ENCODE assay signal across 8 cellular contexts in the genomic region with DNA sequence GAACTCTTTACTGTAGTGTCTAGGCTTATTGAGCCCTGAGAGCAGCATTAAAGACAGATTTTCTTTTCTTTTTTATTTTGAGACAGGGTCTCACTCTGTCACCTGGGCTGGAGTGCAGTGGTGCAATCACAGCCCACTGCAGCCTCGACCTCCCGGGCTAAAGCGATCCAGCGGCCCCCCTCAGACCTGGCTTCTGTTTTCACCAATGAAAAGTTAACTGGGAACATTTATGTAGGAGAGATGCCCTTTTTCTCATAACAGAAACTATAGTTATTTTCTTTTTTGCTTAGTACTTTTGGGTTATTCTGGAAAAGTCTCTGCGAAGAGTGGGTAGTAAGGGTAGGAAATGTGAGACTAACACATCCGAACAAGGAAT. TPM values are rescaled to one million over a fixed set of nuclear protein-coding genes. Genes with fewer than 3 reads are reported as not detected.
DNase-seq lines count a peak whose midpoint lies in the region; ATAC-seq and TF ChIP-seq lines count a peak whose summit lies in the region.

No MANE protein-coding gene starts in this region.

- H3K79me2 ChIP-seq in fibroblast of lung (ENCODE audit: control insufficient read depth, insufficient read depth, low read length) = peaks cover 53% of the 10 kb centered on the region

- H3K4me3 ChIP-seq in fibroblast of lung (replicated peaks in 1 of 4; ENCODE audit: control extremely low read depth in 1 of 4, insufficient read depth in 1 of 4, low read depth in 3 of 4, low read length in 4 of 4) (peak overlapping the region; percentile 70 to 99 (median 92)), psoas muscle (peak overlapping the region; percentile 79)

- no peak for DNase-seq in T-helper 17 cell
- no peak for DNase-seq in fibroblast of lung (ENCODE audit: low read depth in 2 of 2)
- DNase-seq in psoas muscle = no peak
- DNase-seq in stimulated activated CD8-positive, alpha-beta memory T cell treated with anti-CD3 and anti-CD28 coated beads, Interleukin-4, amount 100 ng/mL, for 48 hours = no peak
- no peak for DNase-seq in Ammon's horn (ENCODE audit: low spot score)

- peaks cover 29% of the 10 kb centered on the region for H3K4me1 Mint-ChIP-seq in T-helper 17 cell

- no peaks in the 10 kb centered on the region for H3K27me3 Mint-ChIP-seq in T-helper 17 cell

- peak overlapping the region; percentile 46; the same call in 1 of the 2 replicates for H3K9ac ChIP-seq in ES-I3 (ENCODE audit: low read depth, low read length)
- H3K9ac ChIP-seq in fibroblast of lung (ENCODE audit: insufficient read depth, low read length) = no peak overlapping the region

- H3K27ac ChIP-seq in fibroblast of lung (ENCODE audit: insufficient read depth, low read length) (no peak overlapping the region), psoas muscle (peak overlapping the region; percentile 99)

- 0 out of 2 replicates have a peak, but pooled peaks cover 6% of the 10 kb centered on the region for H3K4me1 ChIP-seq in ES-I3 (ENCODE audit: insufficient read depth, low read length)
- H3K4me1 ChIP-seq in fibroblast of lung (ENCODE audit: control insufficient read depth, extremely low read depth, insufficient read depth, low read length) = peaks cover 8% of the 10 kb centered on the region
- H3K4me1 ChIP-seq in psoas muscle = peaks cover 49% of the 10 kb centered on the region

- TF ChIP-seq CTCF in fibroblast of lung (conservative IDR thresholded peaks at IDR 0.05 in 1 of 2, IDR thresholded peaks at IDR 0.05 in 1 of 2; ENCODE audit: low read depth in 1 of 2, low read length in 2 of 2) = no peak
- no peak for TF ChIP-seq CTCF in psoas muscle (IDR thresholded peaks at IDR 0.05)

- no peak overlapping the region for H2AFZ ChIP-seq in fibroblast of lung (ENCODE audit: low read length)

- ATAC-seq in T-helper 17 cell = no peak
- ATAC-seq in psoas muscle = no peak
- no peak for ATAC-seq in HG03521 (IDR thresholded peaks at IDR 0.05; ENCODE audit: unreplicated experiment)
- ATAC-seq in HG02870 (IDR thresholded peaks at IDR 0.05; ENCODE audit: unreplicated experiment) = no peak

- no peaks in the 10 kb centered on the region for H3K27me3 ChIP-seq in fibroblast of lung (ENCODE audit: control insufficient read depth, insufficient read depth, low read length)
- H3K27me3 ChIP-seq in psoas muscle (ENCODE audit: insufficient read depth in 3 of 3, low read length in 2 of 3) = no peaks in the 10 kb centered on the region

- H4K20me1 ChIP-seq in fibroblast of lung (ENCODE audit: control insufficient read depth, extremely low read depth, insufficient read depth, low read length) = peaks cover 3% of the 10 kb centered on the region

- H3K9me3 ChIP-seq in ES-I3 (ENCODE audit: control insufficient read depth, insufficient read depth, low read length) = no peaks in the 10 kb centered on the region
- no peaks in the 10 kb centered on the region for H3K9me3 ChIP-seq in T-helper 17 cell (ENCODE audit: control insufficient read depth, low read length, poor library complexity, severe bottlenecking)
- H3K9me3 ChIP-seq in fibroblast of lung (ENCODE audit: control insufficient read depth, insufficient read depth, low read depth, low read length) = no peaks in the 10 kb centered on the region
- H3K9me3 ChIP-seq in psoas muscle = no peaks in the 10 kb centered on the region

- peak overlapping the region; percentile 97 for H3K4me2 ChIP-seq in fibroblast of lung (ENCODE audit: extremely low read depth, insufficient read depth, low read length)

- H3K4me3 Mint-ChIP-seq in T-helper 17 cell = peak overlapping the region; percentile 89

- peak overlapping the region; percentile 92 for H3K27ac Mint-ChIP-seq in T-helper 17 cell

- intact Hi-C loops in psoas muscle (cut with DNase I) = loop anchor here (1.0 to 5.0 kb wide), 3 partner anchors 69 to 76 kb away; partner anchors contain the start of gene C16orf95 (in 2 of the 2)

- no peaks in the 10 kb centered on the region for H3K36me3 Mint-ChIP-seq in T-helper 17 cell (ENCODE audit: low read depth)

- H3K36me3 ChIP-seq in ES-I3 (ENCODE audit: insufficient read depth, low read length) (no peaks in the 10 kb centered on the region; the same call in 1 of the 2 replicates), fibroblast of lung (ENCODE audit: control insufficient read depth, insufficient read depth, low read length) (peaks cover under 1% of the 10 kb centered on the region), psoas muscle (ENCODE audit: insufficient read depth in 1 of 2, low read depth in 1 of 2) (peaks cover 0 to 14% of the 10 kb centered on the region in 2 donors)

- 65 to 81% (median 68%) methylated on average over 6 of the region's 6 CpGs for WGBS in psoas muscle, 3 donors

RNA-seq across cellular contexts. Expression of gene MAP1LC3B, which starts 1.5 kb away (rescaled TPM):
- total RNA-seq in T-helper 17 cell (100 to 1,000 TPM in 1 of 2 donors, 10 to 100 TPM in 1; 90.6 to 102 TPM), fibroblast of lung (28.0 and 41.1 TPM in 2 replicates), psoas muscle (100 to 1,000 TPM; 117 to 189 (median 142) TPM)
- polyA plus RNA-seq in fibroblast of lung (50.6 and 67.6 TPM in 2 replicates), psoas muscle (100 to 1,000 TPM; 114 to 189 (median 158) TPM)
- 83.9 and 96.1 TPM in 2 replicates for polyA plus RNA-seq in fibroblast of lung (2012)
- 15.3 and 30.1 TPM in 2 replicates for polyA minus RNA-seq in fibroblast of lung (ENCODE audit: low replicate concordance)

RNA-seq across cellular contexts. Expression of gene FBXO31, which starts 10.1 kb away (rescaled TPM):
- 10 to 100 TPM; 32.7 to 41.7 TPM for total RNA-seq in T-helper 17 cell
- 38.5 and 40.3 TPM in 2 replicates for total RNA-seq in fibroblast of lung
- polyA plus RNA-seq in fibroblast of lung = 13.5 and 17.6 TPM in 2 replicates
- polyA plus RNA-seq in fibroblast of lung (2012) = 21.9 and 26.4 TPM in 2 replicates
- polyA minus RNA-seq in fibroblast of lung (ENCODE audit: low replicate concordance) = 43.6 and 55.9 TPM in 2 replicates
- 100 to 1,000 TPM in 1 of 4 donors, 10 to 100 TPM in 3; 88.1 to 103 (median 98.5) TPM for total RNA-seq in psoas muscle
- polyA plus RNA-seq in psoas muscle = 10 to 100 TPM; 26.3 to 95.3 (median 48.0) TPM
